Comparison of ENCODE assay signal across 1 cellular context in the genomic region with DNA sequence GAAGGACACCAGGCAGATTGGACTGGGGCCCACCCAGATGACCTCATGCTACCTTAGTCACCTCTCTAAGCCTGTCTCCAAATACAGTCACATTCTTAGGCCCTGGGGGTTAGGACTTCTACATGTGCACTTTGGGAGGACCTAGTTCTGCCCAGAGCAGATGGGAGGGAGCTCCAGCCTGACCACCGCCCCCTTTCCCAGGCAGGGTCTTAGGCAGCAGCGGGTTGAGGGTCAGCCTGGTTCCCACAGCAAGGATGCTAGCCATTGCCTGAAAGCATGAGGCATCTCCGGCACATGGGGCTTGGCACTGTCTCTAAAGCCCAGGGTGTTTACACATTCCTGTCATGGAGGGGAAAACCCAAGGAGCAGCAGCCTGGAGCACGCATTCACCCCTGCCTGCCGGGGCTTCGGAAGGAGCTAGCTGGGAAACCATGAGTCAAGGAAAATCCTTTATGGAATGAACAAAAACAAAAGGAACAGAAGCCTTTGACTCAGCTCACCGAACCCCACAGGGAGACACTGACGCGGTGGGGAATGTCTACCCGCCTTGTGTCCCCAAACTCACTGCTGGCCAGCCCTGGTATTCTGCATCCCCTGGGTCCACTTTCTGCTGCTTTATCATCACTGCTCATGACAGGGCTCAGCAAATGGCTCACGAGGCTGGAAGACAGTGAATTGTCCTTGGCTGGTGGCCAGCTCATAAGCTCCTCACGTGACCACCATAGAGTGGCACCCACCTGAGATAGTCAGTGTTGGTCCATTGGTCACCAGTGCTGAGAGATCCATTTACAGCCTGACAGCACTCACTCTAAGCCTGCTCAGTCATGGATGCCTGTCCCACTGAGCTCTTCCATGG.
TF ChIP-seq lines count a peak whose summit lies in the region.
"Not testable (repeated sequence)": the region's sequence is repeated elsewhere in the genome, so short reads cannot be mapped to it uniquely, and the experiment has no call there.

No MANE protein-coding gene starts in this region.

TF ChIP-seq in K562, 482 proteins besides CTCF, POLR2A, EP300 and RAD21:
- 0 out of 2 replicates have a peak, but pooled peaks have one; percentile 2 for TF ChIP-seq CTBP1 (IDR thresholded peaks at IDR 0.05; ENCODE audit: borderline replicate concordance)
- peak; percentile 48 for TF ChIP-seq RAD51 (IDR thresholded peaks at IDR 0.05; ENCODE audit: borderline replicate concordance, low read depth)
- TF ChIP-seq JUND (IDR thresholded peaks at IDR 0.05; ENCODE audit: borderline replicate concordance, low read depth, low read length): peak; percentile 61; the same call in 1 of the 2 replicates
- TF ChIP-seq JUND (tag; IDR thresholded peaks at IDR 0.05; ENCODE audit: borderline replicate concordance, low read depth, low read length): peak; percentile 17; the same call in 1 of the 3 replicates
- peak; percentile 21; the same call in 1 of the 2 replicates for TF ChIP-seq SMARCA4 (IDR thresholded peaks at IDR 0.05)
- TF ChIP-seq, protein P1, sequence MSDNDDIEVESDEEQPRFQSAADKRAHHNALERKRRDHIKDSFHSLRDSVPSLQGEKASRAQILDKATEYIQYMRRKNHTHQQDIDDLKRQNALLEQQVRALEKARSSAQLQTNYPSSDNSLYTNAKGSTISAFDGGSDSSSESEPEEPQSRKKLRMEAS (CRISPR knock-in tag; IDR thresholded peaks at IDR 0.05): peak; percentile 72
- peak; percentile 76 for TF ChIP-seq NFIC (IDR thresholded peaks at IDR 0.05)
- TF ChIP-seq FOSL1 (tag; conservative IDR thresholded peaks at IDR 0.05): peak; percentile 60; the same call in 1 of the 2 replicates
- TF ChIP-seq JUN (IDR thresholded peaks at IDR 0.05; ENCODE audit: borderline replicate concordance, low read depth, low read length): peak; percentile 67; the same call in 1 of the 2 replicates
- TF ChIP-seq JUN (CRISPR knock-in tag; IDR thresholded peaks at IDR 0.05; ENCODE audit: borderline replicate concordance); ATF3 (CRISPR knock-in tag; conservative IDR thresholded peaks at IDR 0.05); NR2C2 (CRISPR knock-in tag; IDR thresholded peaks at IDR 0.05): not testable (repeated sequence)
- TF ChIP-seq, protein P2, sequence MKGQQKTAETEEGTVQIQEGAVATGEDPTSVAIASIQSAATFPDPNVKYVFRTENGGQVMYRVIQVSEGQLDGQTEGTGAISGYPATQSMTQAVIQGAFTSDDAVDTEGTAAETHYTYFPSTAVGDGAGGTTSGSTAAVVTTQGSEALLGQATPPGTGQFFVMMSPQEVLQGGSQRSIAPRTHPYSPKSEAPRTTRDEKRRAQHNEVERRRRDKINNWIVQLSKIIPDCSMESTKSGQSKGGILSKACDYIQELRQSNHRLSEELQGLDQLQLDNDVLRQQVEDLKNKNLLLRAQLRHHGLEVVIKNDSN (CRISPR knock-in tag; IDR thresholded peaks at IDR 0.05): peak; percentile 69
- peak; percentile 63 for TF ChIP-seq ATF7 (IDR thresholded peaks at IDR 0.05)
- peak; percentile 81 for TF ChIP-seq ATF3 (IDR thresholded peaks at IDR 0.05)
- peak; percentile 17; the same call in 1 of the 2 replicates for TF ChIP-seq NR2C2 (tag; IDR thresholded peaks at IDR 0.05)
- TF ChIP-seq, protein P3, sequence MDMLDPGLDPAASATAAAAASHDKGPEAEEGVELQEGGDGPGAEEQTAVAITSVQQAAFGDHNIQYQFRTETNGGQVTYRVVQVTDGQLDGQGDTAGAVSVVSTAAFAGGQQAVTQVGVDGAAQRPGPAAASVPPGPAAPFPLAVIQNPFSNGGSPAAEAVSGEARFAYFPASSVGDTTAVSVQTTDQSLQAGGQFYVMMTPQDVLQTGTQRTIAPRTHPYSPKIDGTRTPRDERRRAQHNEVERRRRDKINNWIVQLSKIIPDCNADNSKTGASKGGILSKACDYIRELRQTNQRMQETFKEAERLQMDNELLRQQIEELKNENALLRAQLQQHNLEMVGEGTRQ (CRISPR knock-in tag; IDR thresholded peaks at IDR 0.05): peak; percentile 62
- TF ChIP-seq BHLHE40 (IDR thresholded peaks at IDR 0.05; ENCODE audit: low read length): peak; percentile 59; the same call in 1 of the 2 replicates
- peak; percentile 28; the same call in 1 of the 2 replicates for TF ChIP-seq TFE3 (CRISPR knock-in tag; IDR thresholded peaks at IDR 0.05)
